Comparison of ENCODE assay signal across 9 cellular contexts in the genomic region with DNA sequence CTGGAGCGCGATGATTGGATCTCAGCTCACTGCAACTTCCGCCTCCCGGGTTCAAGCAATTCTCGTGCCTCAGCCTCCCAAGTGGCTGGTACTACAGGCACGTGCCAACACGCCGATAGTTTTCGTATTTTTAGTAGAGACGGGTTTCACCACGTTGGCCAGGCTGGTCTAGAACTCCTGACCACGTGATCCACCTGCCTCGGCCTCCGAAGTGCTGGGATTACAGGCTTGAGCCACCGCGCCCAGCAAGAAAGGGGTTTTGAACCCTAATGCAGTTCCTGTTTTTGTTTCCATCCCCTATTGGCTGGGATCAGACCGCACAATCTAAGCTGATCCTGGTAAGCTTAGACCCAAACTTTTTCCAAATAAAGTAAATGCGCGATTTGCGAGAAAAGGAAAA. TPM values are rescaled to one million over a fixed set of nuclear protein-coding genes. Genes with fewer than 3 reads are reported as not detected.
DNase-seq lines count a peak whose midpoint lies in the region; ATAC-seq lines count a peak whose summit lies in the region.
"Had no signal": no experiment of that assay in that cellular context is flagged by ENCODE, and none has a peak within 500 bp of the region (broad histone marks: within the 10 kb centered on the region; RNA-seq: fewer than 3 reads in every experiment).

No MANE protein-coding gene starts in this region.

- H3K27me3 Mint-ChIP-seq in activated naive CD4-positive, alpha-beta T cell treated with anti-CD3 and anti-CD28 coated beads, Interleukin-2, amount 10 ng/mL, durations not matched to agents 7 days and 5 days: no peaks in the 10 kb centered on the region

- peaks cover 63% of the 10 kb centered on the region for H3K36me3 Mint-ChIP-seq in activated naive CD4-positive, alpha-beta T cell treated with anti-CD3 and anti-CD28 coated beads, Interleukin-2, amount 10 ng/mL, durations not matched to agents 7 days and 5 days

- H3K27me3 ChIP-seq in mononuclear cell (ENCODE audit: insufficient read depth, low read length): no peaks in the 10 kb centered on the region

- peaks cover 51% of the 10 kb centered on the region for H3K9me3 Mint-ChIP-seq in activated naive CD4-positive, alpha-beta T cell treated with anti-CD3 and anti-CD28 coated beads, Interleukin-2, amount 10 ng/mL, durations not matched to agents 7 days and 5 days

- peaks cover 27% of the 10 kb centered on the region for H3K4me1 Mint-ChIP-seq in activated naive CD4-positive, alpha-beta T cell treated with anti-CD3 and anti-CD28 coated beads, Interleukin-2, amount 10 ng/mL, durations not matched to agents 7 days and 5 days

- peak overlapping the region; percentile 91 for H3K4me3 Mint-ChIP-seq in activated naive CD4-positive, alpha-beta T cell treated with anti-CD3 and anti-CD28 coated beads, Interleukin-2, amount 10 ng/mL, durations not matched to agents 7 days and 5 days

- CTCF ChIA-PET in activated naive CD4-positive, alpha-beta T cell treated with anti-CD3 and anti-CD28 coated beads, Interleukin-2, amount 10 ng/mL, durations not matched to agents 7 days and 5 days (lab: Charles Lee): no interaction called here

- peak overlapping the region; percentile 71 for H3K4me3 ChIP-seq in mononuclear cell (ENCODE audit: low read length)

- no peak for DNase-seq in activated naive CD4-positive, alpha-beta T cell treated with anti-CD3 and anti-CD28 coated beads, Interleukin-2, amount 10 ng/mL, durations not matched to agents 7 days and 5 days
- DNase-seq in activated naive CD4-positive, alpha-beta T cell treated with anti-CD3 and anti-CD28 coated beads, Interleukin-2, amount 50 U/mL, for 16 hours: no peak
- DNase-seq in dermis microvascular lymphatic vessel endothelial cell (ENCODE audit: low read depth in 2 of 2): peak; percentile 1 to 15
- DNase-seq in ureter (ENCODE audit: low spot score): peak; percentile 58
- no peak for DNase-seq in NCI-H446 (lab: John Stamatoyannopoulos, UW)
- DNase-seq in kidney glomerular epithelial cell (lab: John Stamatoyannopoulos, UW): no peak
- DNase-seq: DND-41 had no signal

- H3K4me1 ChIP-seq in mononuclear cell (ENCODE audit: insufficient read depth, low read length): peaks cover 11% of the 10 kb centered on the region

- no peak for ATAC-seq in HG03432 (IDR thresholded peaks at IDR 0.05; ENCODE audit: unreplicated experiment)

- peak overlapping the region; percentile 95 for H3K27ac Mint-ChIP-seq in activated naive CD4-positive, alpha-beta T cell treated with anti-CD3 and anti-CD28 coated beads, Interleukin-2, amount 10 ng/mL, durations not matched to agents 7 days and 5 days

- H3K9me3 ChIP-seq in mononuclear cell (ENCODE audit: low read depth, low read length): peaks cover 18% of the 10 kb centered on the region

RNA-seq across cellular contexts. Expression of a gene that starts 0.9 kb away (rescaled TPM):
- total RNA-seq in dermis microvascular lymphatic vessel endothelial cell (7.2 and 10.1 TPM in 2 replicates), mononuclear cell (9.7 TPM), ureter (93.4 TPM)

Comparison
In these comparisons a context has a peak if more than half of its experiments do, and no peak if none do; other contexts are left out.
1. DNase-seq: peak in dermis microvascular lymphatic vessel endothelial cell (2 of 2) and ureter (single experiment); none in activated naive CD4-positive, alpha-beta T cell treated with anti-CD3 and anti-CD28 coated beads, Interleukin-2, amount 10 ng/mL, durations not matched to agents 7 days and 5 days (single experiment), activated naive CD4-positive, alpha-beta T cell treated with anti-CD3 and anti-CD28 coated beads, Interleukin-2, amount 50 U/mL, for 16 hours (single experiment), NCI-H446 (0 of 2) and kidney glomerular epithelial cell (single experiment).